ENCODE assay signal across 22 cellular contexts in genomic region chr4:137156807-137157206, GRCh38.
DNase-seq lines count a peak whose midpoint lies in the region; ATAC-seq and TF ChIP-seq lines count a peak whose summit lies in the region.
"Had no signal": no experiment of that assay in that cellular context is flagged by ENCODE, and none has a peak within 500 bp of the region (broad histone marks: within the 10 kb centered on the region; RNA-seq: fewer than 3 reads in every experiment).

No MANE protein-coding gene starts in this region.

- H3K27ac ChIP-seq in SK-N-SH (ENCODE audit: low read depth in 2 of 2, low read length in 1 of 2) (peak overlapping the region in 1 of 2 experiments; percentile 58; a peak in 2 of 4 replicates), colonic mucosa (no peak overlapping the region)
- H3K27ac ChIP-seq: RWPE1 had no signal

- H3K27ac Mint-ChIP-seq in osteocyte (ENCODE audit: unreplicated experiment): peak overlapping the region; percentile 28
- H3K27ac Mint-ChIP-seq: CD14-positive monocyte; CD8-positive, alpha-beta memory T cell had no signal

- POLR2A ChIA-PET in SK-N-SH (lab: Yijun Ruan, JAX): no interaction called here

- no peaks in the 10 kb centered on the region for H3K9me3 ChIP-seq in SK-N-SH
- H3K9me3 ChIP-seq in colonic mucosa: no peaks in the 10 kb centered on the region
- H3K9me3 ChIP-seq: BE2C had no signal

- no peaks in the 10 kb centered on the region for H3K36me3 Mint-ChIP-seq in osteocyte (ENCODE audit: unreplicated experiment)
- H3K36me3 Mint-ChIP-seq: CD14-positive monocyte; CD8-positive, alpha-beta memory T cell had no signal

- no peaks in the 10 kb centered on the region for H3K79me2 ChIP-seq in SK-N-SH (ENCODE audit: insufficient read depth)

- H3K4me1 ChIP-seq in SK-N-SH (ENCODE audit: control insufficient read depth in 1 of 2, insufficient read depth in 2 of 2, low read depth in 1 of 2, low read length in 1 of 2) (no peaks in the 10 kb centered on the region; a peak in 2 of 4 replicates), colonic mucosa (no peaks in the 10 kb centered on the region)
- H3K4me1 ChIP-seq: BE2C had no signal

- H3K4me2 ChIP-seq in SK-N-SH: peak overlapping the region; percentile 8; the same call in 1 of the 2 replicates

- CTCF ChIA-PET in SK-N-SH (lab: Yijun Ruan, JAX): no interaction called here

- peaks cover 4% of the 10 kb centered on the region for H3K9me3 Mint-ChIP-seq in osteocyte (ENCODE audit: unreplicated experiment)
- H3K9me3 Mint-ChIP-seq: CD14-positive monocyte had no signal

- ATAC-seq in GM19023 (IDR thresholded peaks at IDR 0.05; ENCODE audit: unreplicated experiment): no peak
- ATAC-seq: Panc1 had no signal

- H3K36me3 ChIP-seq in SK-N-SH (replicated peaks in 1 of 2; ENCODE audit: control insufficient read depth in 1 of 2, insufficient read depth in 2 of 2, low read length in 1 of 2): no peaks in the 10 kb centered on the region
- H3K36me3 ChIP-seq in colonic mucosa: no peaks in the 10 kb centered on the region
- H3K36me3 ChIP-seq: BE2C had no signal

- no peak overlapping the region for H3K4me3 Mint-ChIP-seq in osteocyte (ENCODE audit: unreplicated experiment)
- H3K4me3 Mint-ChIP-seq: CD14-positive monocyte; CD8-positive, alpha-beta memory T cell had no signal

- H3K9ac ChIP-seq in SK-N-SH (0 out of 2 replicates have a peak overlapping the region, but pooled peaks have one; percentile 4), colonic mucosa (ENCODE audit: low read depth in 2 of 2, low read length in 2 of 2) (no peak overlapping the region)

- H3K4me3 ChIP-seq in SK-N-SH (ENCODE audit: low read depth in 2 of 2, low read length in 1 of 2) (no peak overlapping the region), colonic mucosa (no peak overlapping the region)

- no peaks in the 10 kb centered on the region for H3K9me2 ChIP-seq in SK-N-SH

- peaks cover 21% of the 10 kb centered on the region for H3K4me1 Mint-ChIP-seq in osteocyte (ENCODE audit: unreplicated experiment)
- H3K4me1 Mint-ChIP-seq: CD14-positive monocyte; CD8-positive, alpha-beta memory T cell had no signal

- peak overlapping the region; percentile 14; the same call in 1 of the 2 replicates for H2AFZ ChIP-seq in SK-N-SH (ENCODE audit: low read depth)

- H3K27me3 ChIP-seq in SK-N-SH (ENCODE audit: insufficient read depth) (no peaks in the 10 kb centered on the region), colonic mucosa (no peaks in the 10 kb centered on the region)
- H3K27me3 ChIP-seq: BE2C had no signal

- TF ChIP-seq RAD21 in SK-N-SH (IDR thresholded peaks at IDR 0.05; ENCODE audit: low read length): no peak

- H3K27me3 Mint-ChIP-seq in osteocyte (ENCODE audit: unreplicated experiment): no peaks in the 10 kb centered on the region
- H3K27me3 Mint-ChIP-seq: CD8-positive, alpha-beta memory T cell had no signal

- TF ChIP-seq EP300 in SK-N-SH (IDR thresholded peaks at IDR 0.05; ENCODE audit: borderline replicate concordance in 1 of 2, low read depth in 1 of 2, low read length in 1 of 2): no peak

- TF ChIP-seq CTCF in SK-N-SH (IDR thresholded peaks at IDR 0.05): no peak
- no peak for TF ChIP-seq CTCF in osteocyte (IDR thresholded peaks at IDR 0.05)
- TF ChIP-seq CTCF in colonic mucosa (IDR thresholded peaks at IDR 0.05): no peak

- no peaks in the 10 kb centered on the region for H4K20me1 ChIP-seq in SK-N-SH (ENCODE audit: insufficient read depth)

- intact Hi-C loops in colonic mucosa (cut with DNase I): no loop called here

- WGBS in SK-N-SH (ENCODE audit: low lambda C conversion rate): 88% methylated on average over 1 of the region's 1 CpG

- DNase-seq in EH (ENCODE audit: low read depth) (peak; percentile 0), SK-N-SH (no peak), fibroblast of gingiva (ENCODE audit: low read depth) (peak; percentile 25), osteocyte (ENCODE audit: extremely low spot score, unreplicated experiment) (no peak), AG08395 (ENCODE audit: low spot score) (no peak), colonic mucosa (no peak)
- DNase-seq: BE2C; Calu3; CD8-positive, alpha-beta memory T cell; DND-41; H7; KG1; MM.1S; NCI-H2029; NCI-H446 treated with DMSO at 0.1 percent for 48 hours; NCI-H526; NCI-H82; SHP77 had no signal

- peaks cover 17% of the 10 kb centered on the region for H3F3A ChIP-seq in SK-N-SH (replicated peaks; ENCODE audit: insufficient read depth)

TF ChIP-seq in SK-N-SH, 30 proteins besides CTCF, POLR2A, EP300 and RAD21:
- TF ChIP-seq CHD2 (IDR thresholded peaks at IDR 0.05; ENCODE audit: low read length, partially characterized antibody) (no peak), ELF1 (IDR thresholded peaks at IDR 0.05) (no peak), MEF2A (IDR thresholded peaks at IDR 0.05; ENCODE audit: borderline replicate concordance, low read depth) (0 out of 2 replicates have a peak, but pooled peaks have one; percentile 24), RXRA (IDR thresholded peaks at IDR 0.05; ENCODE audit: borderline replicate concordance, low read depth) (no peak), TAF1 (IDR thresholded peaks at IDR 0.05; ENCODE audit: borderline replicate concordance, low read depth, low read length) (no peak), EZH2phosphoT487 (IDR thresholded peaks at IDR 0.05; ENCODE audit: borderline replicate concordance, low read depth) (no peak)

Comparison
In these comparisons a context has a peak if more than half of its experiments do, and no peak if none do; other contexts are left out.
1. DNase-seq: peak in EH (single experiment) and fibroblast of gingiva (single experiment); none in SK-N-SH (single experiment), osteocyte (single experiment), AG08395 (single experiment) and colonic mucosa (single experiment).